Comparison of ENCODE assay signal across 27 cellular contexts in the genomic region with DNA sequence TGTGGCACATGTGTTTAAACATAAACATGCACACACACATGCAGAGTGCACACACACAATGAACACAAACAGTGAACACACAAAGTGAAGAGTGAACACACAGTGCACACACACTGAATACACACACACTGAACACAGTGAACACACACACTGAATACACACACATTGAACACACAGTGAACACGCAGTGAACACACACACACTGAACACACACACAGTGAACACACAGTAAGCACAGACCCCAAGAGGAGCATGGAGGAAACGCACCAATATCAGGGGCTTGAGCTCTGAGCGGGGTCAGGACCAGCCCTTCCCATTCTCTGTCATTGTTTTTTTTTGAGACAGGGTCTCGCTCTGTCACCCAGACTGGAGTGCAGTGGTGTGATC. TPM values are rescaled to one million over a fixed set of nuclear protein-coding genes. Genes with fewer than 3 reads are reported as not detected.
"Had no signal": no experiment of that assay in that cellular context is flagged by ENCODE, and none has a peak within 500 bp of the region (broad histone marks: within the 10 kb centered on the region; RNA-seq: fewer than 3 reads in every experiment).

No MANE protein-coding gene starts in this region.

- H3K9me3 ChIP-seq: colonic mucosa, left ventricle myocardium inferior, lower lobe of right lung, psoas muscle, right lobe of liver, spleen, testis, tibial nerve, upper lobe of right lung had no signal

- H3K27ac Mint-ChIP-seq: memory B cell; mesothelial cell of epicardium; natural killer cell; stimulated activated memory B cell treated with anti-CD40 and anti-IgM and Interleukin-4, amounts not matched to agents 10 μg/mL and 1 μg/mL and 100 μg/mL, for 72 hours; stimulated activated naive CD8-positive, alpha-beta T cell treated with anti-CD3 and anti-CD28 coated beads, Interleukin-15, Interleukin-2, amounts not matched to agents 100 ng/mL and 50 ng/mL, for 24 hours had no signal

- H3K27me3 Mint-ChIP-seq: memory B cell; stimulated activated memory B cell treated with anti-CD40 and anti-IgM and Interleukin-4, amounts not matched to agents 10 μg/mL and 1 μg/mL and 100 μg/mL, for 72 hours; stimulated activated naive CD8-positive, alpha-beta T cell treated with anti-CD3 and anti-CD28 coated beads, Interleukin-15, Interleukin-2, amounts not matched to agents 100 ng/mL and 50 ng/mL, for 24 hours had no signal

- H3K36me3 ChIP-seq: colonic mucosa had no signal

- DNase-seq: colonic mucosa; dermis blood vessel endothelial cell; foreskin melanocyte; head of caudate nucleus; left cardiac atrium; left ventricle myocardium inferior; natural killer cell; psoas muscle; retina; spleen; stimulated activated CD4-positive, alpha-beta T cell treated with anti-CD3 and anti-CD28 coated beads, Interleukin-15, amount 100 ng/mL, for 24 hours; stimulated activated CD4-positive, alpha-beta T cell treated with anti-CD3 and anti-CD28 coated beads, Interleukin-1b, Interleukin-23, amount 100 ng/mL, for 48 hours; stimulated activated CD4-positive, alpha-beta T cell treated with anti-CD3 and anti-CD28 coated beads, Interleukin-4, amount 100 ng/mL, for 24 hours; testis; upper lobe of right lung had no signal

- H3K27ac ChIP-seq: colonic mucosa, hepatocyte, left ventricle myocardium inferior, lower lobe of right lung, psoas muscle, right lobe of liver, spleen, testis, tibial nerve, upper lobe of right lung had no signal

- ATAC-seq: left cardiac atrium; lower lobe of right lung; natural killer cell; psoas muscle; right lobe of liver; stimulated activated memory B cell treated with anti-CD40 and anti-IgM and Interleukin-4, amounts not matched to agents 10 μg/mL and 1 μg/mL and 100 μg/mL, for 72 hours; upper lobe of right lung had no signal

- H3K4me3 ChIP-seq: colonic mucosa, hepatocyte, left ventricle myocardium inferior, lower lobe of right lung, psoas muscle, right lobe of liver, spleen, testis, tibial nerve, upper lobe of right lung had no signal

- H3K4me1 Mint-ChIP-seq: memory B cell; mesothelial cell of epicardium; natural killer cell; stimulated activated memory B cell treated with anti-CD40 and anti-IgM and Interleukin-4, amounts not matched to agents 10 μg/mL and 1 μg/mL and 100 μg/mL, for 72 hours had no signal

- H3K4me3 Mint-ChIP-seq: memory B cell; mesothelial cell of epicardium; natural killer cell; stimulated activated memory B cell treated with anti-CD40 and anti-IgM and Interleukin-4, amounts not matched to agents 10 μg/mL and 1 μg/mL and 100 μg/mL, for 72 hours; stimulated activated naive CD8-positive, alpha-beta T cell treated with anti-CD3 and anti-CD28 coated beads, Interleukin-15, Interleukin-2, amounts not matched to agents 100 ng/mL and 50 ng/mL, for 24 hours had no signal

- H3K4me1 ChIP-seq: colonic mucosa, lower lobe of right lung, psoas muscle, right lobe of liver, testis, upper lobe of right lung had no signal

- H3K36me3 Mint-ChIP-seq: natural killer cell had no signal

- H3K9me3 Mint-ChIP-seq: memory B cell; mesothelial cell of epicardium; natural killer cell; stimulated activated memory B cell treated with anti-CD40 and anti-IgM and Interleukin-4, amounts not matched to agents 10 μg/mL and 1 μg/mL and 100 μg/mL, for 72 hours; stimulated activated naive CD8-positive, alpha-beta T cell treated with anti-CD3 and anti-CD28 coated beads, Interleukin-15, Interleukin-2, amounts not matched to agents 100 ng/mL and 50 ng/mL, for 24 hours had no signal

RNA-seq across cellular contexts. Expression of a gene that starts 37.2 kb away (rescaled TPM):
- total RNA-seq: right lobe of liver had no signal

RNA-seq across cellular contexts. Expression of a gene that starts 43.6 kb away (rescaled TPM):
- total RNA-seq: dermis blood vessel endothelial cell, endothelial cell of umbilical vein, hepatocyte, left cardiac atrium, left ventricle myocardium inferior, lower lobe of right lung, mesothelial cell of epicardium, mucosa of gallbladder, myocyte, omental fat pad, psoas muscle, right lobe of liver, tibial nerve, upper lobe of right lung had no signal

RNA-seq across cellular contexts. Expression of a gene that starts 54.0 kb away (rescaled TPM):
- total RNA-seq: left ventricle myocardium inferior had no signal
